ENCODE assay signal across 8 cellular contexts in genomic region chr15:78540135-78540954, GRCh38. TPM values are rescaled to one million over a fixed set of nuclear protein-coding genes. Genes with fewer than 3 reads are reported as not detected.
DNase-seq lines count a peak whose midpoint lies in the region; ATAC-seq and TF ChIP-seq lines count a peak whose summit lies in the region.

Gene PSMA4 (plus strand): TSS chr15:78540444. CDS start chr15:78541928, 1,484 bp downstream.

- H3K9me3 Mint-ChIP-seq in activated naive CD4-positive, alpha-beta T cell treated with anti-CD3 and anti-CD28 coated beads, Interleukin-2, amount 50 U/mL, for 24 hours: no peaks in the 10 kb centered on the region
- H3K9me3 Mint-ChIP-seq in osteocyte (ENCODE audit: unreplicated experiment): no peaks in the 10 kb centered on the region

- no peaks in the 10 kb centered on the region for H3K27me3 Mint-ChIP-seq in activated naive CD4-positive, alpha-beta T cell treated with anti-CD3 and anti-CD28 coated beads, Interleukin-2, amount 50 U/mL, for 24 hours
- no peaks in the 10 kb centered on the region for H3K27me3 Mint-ChIP-seq in osteocyte (ENCODE audit: unreplicated experiment)

- peak within 1 kb of the TSS; percentile 97 for H3K4me3 Mint-ChIP-seq in activated naive CD4-positive, alpha-beta T cell treated with anti-CD3 and anti-CD28 coated beads, Interleukin-2, amount 50 U/mL, for 24 hours
- peak within 1 kb of the TSS; percentile 99 for H3K4me3 Mint-ChIP-seq in osteocyte (ENCODE audit: unreplicated experiment)

- peaks cover 17 to 28% of the 10 kb centered on the region in 2 donors for H3K4me1 ChIP-seq in thoracic aorta (ENCODE audit: control insufficient read depth in 1 of 2, low read depth in 2 of 2)

- CTCF ChIA-PET in HEK293T (lab: Yijun Ruan, JAX): interaction anchor here (1.3 kb wide), 1 partner anchor 57 kb away, joined by 3 read pairs; no protein-coding TSS in a partner anchor

- TF ChIP-seq CTCF in osteocyte (IDR thresholded peaks at IDR 0.05) (peak; percentile 38), thoracic aorta (IDR thresholded peaks at IDR 0.05) (peak; percentile 18)

- peaks cover 26% of the 10 kb centered on the region for H3K4me1 Mint-ChIP-seq in activated naive CD4-positive, alpha-beta T cell treated with anti-CD3 and anti-CD28 coated beads, Interleukin-2, amount 50 U/mL, for 24 hours
- H3K4me1 Mint-ChIP-seq in osteocyte (ENCODE audit: unreplicated experiment): peaks cover 22% of the 10 kb centered on the region

- peak; percentile 93 for ATAC-seq in SK-N-SH treated with all-trans-retinoic acid at 6 μM for 48 hours
- peak; percentile 95 for ATAC-seq in thoracic aorta (ENCODE audit: insufficient number of reproducible peaks, low FRiP score, low read depth)

- POLR2A ChIA-PET in HEK293T (lab: Yijun Ruan, JAX): interaction anchor here (0.5 to 3.1 kb wide), 34 partner anchors 10 to 458 kb away, joined by 3 to 69 read pairs (median 4); partner anchors contain the start of genes CHRNA3, CHRNA5, HYKK and MORF4L1

- peaks cover 13% of the 10 kb centered on the region for H3K36me3 Mint-ChIP-seq in activated naive CD4-positive, alpha-beta T cell treated with anti-CD3 and anti-CD28 coated beads, Interleukin-2, amount 50 U/mL, for 24 hours
- H3K36me3 Mint-ChIP-seq in osteocyte (ENCODE audit: unreplicated experiment): peaks cover 14% of the 10 kb centered on the region

- H3K27me3 ChIP-seq in thoracic aorta (replicated peaks; ENCODE audit: insufficient read depth): no peaks in the 10 kb centered on the region

- peak within 1 kb of the TSS; percentile 88 to 96 for H3K27ac ChIP-seq in thoracic aorta

- H3K9me3 ChIP-seq in thoracic aorta: no peaks in the 10 kb centered on the region

- H3K27ac Mint-ChIP-seq in activated naive CD4-positive, alpha-beta T cell treated with anti-CD3 and anti-CD28 coated beads, Interleukin-2, amount 50 U/mL, for 24 hours: peak within 1 kb of the TSS; percentile 100
- H3K27ac Mint-ChIP-seq in osteocyte (ENCODE audit: unreplicated experiment): peak within 1 kb of the TSS; percentile 100

- H3K36me3 ChIP-seq in thoracic aorta: peaks cover 14% of the 10 kb centered on the region

- DNase-seq in GM04504 (ENCODE audit: low read depth) (peak; percentile 65), HEK293T (ENCODE audit: extremely low spot score) (peak; percentile 97), NAMALWA (ENCODE audit: low spot score) (peak; percentile 93), glomerular endothelial cell (ENCODE audit: extremely low read depth, low read depth, low spot score) (peak; percentile 56), osteocyte (ENCODE audit: extremely low spot score, unreplicated experiment) (peak; percentile 97), thoracic aorta (ENCODE audit: low spot score) (peak; percentile 80)

- peak within 1 kb of the TSS; percentile 97 for H3K4me3 ChIP-seq in thoracic aorta

TF ChIP-seq in HEK293T, 16 proteins besides CTCF, POLR2A, EP300 and RAD21:
- peak; percentile 61 for TF ChIP-seq L3MBTL2 (conservative IDR thresholded peaks at IDR 0.05)
- TF ChIP-seq TARDBP (IDR thresholded peaks at IDR 0.05): no peak
- TF ChIP-seq ELF4 (IDR thresholded peaks at IDR 0.05): peak; percentile 95

TF ChIP-seq in SK-N-SH treated with all-trans-retinoic acid at 6 μM for 48 hours, 23 proteins besides CTCF, POLR2A, EP300 and RAD21:
- TF ChIP-seq TSHZ2 (CRISPR knock-in tag; IDR thresholded peaks at IDR 0.05): 0 out of 2 replicates have a peak, but pooled peaks have one; percentile 34
- TF ChIP-seq CSDC2 (CRISPR knock-in tag; IDR thresholded peaks at IDR 0.05): no peak

RNA-seq across cellular contexts. Expression of gene PSMA4, which starts in this region (rescaled TPM):
- total RNA-seq in glomerular endothelial cell: 241 and 269 TPM in 2 replicates
- 172 and 183 TPM in 2 replicates for total RNA-seq in osteocyte
- total RNA-seq in thoracic aorta: 10 to 100 TPM; 66.2 to 97.5 TPM

Comparison
In these comparisons a context has a peak if more than half of its experiments do, and no peak if none do; other contexts are left out.
1. Peak in every context shown above with its lines: DNase-seq, ATAC-seq, H3K4me3 ChIP-seq and H3K27ac ChIP-seq.